In genomic region chr22:23061471-23062280, GRCh38 we compare ENCODE assay signal across 23 cellular contexts. TPM values are rescaled to one million over a fixed set of nuclear protein-coding genes. Genes with fewer than 3 reads are reported as not detected.
DNase-seq lines count a peak whose midpoint lies in the region; ATAC-seq and TF ChIP-seq lines count a peak whose summit lies in the region.
"Had no signal": no experiment of that assay in that cellular context is flagged by ENCODE, and none has a peak within 500 bp of the region (broad histone marks: within the 10 kb centered on the region; RNA-seq: fewer than 3 reads in every experiment).

No MANE protein-coding gene starts in this region.

- no peaks in the 10 kb centered on the region for H4K20me1 ChIP-seq in neural progenitor cell (ENCODE audit: low read depth)

- H2AFZ ChIP-seq in neural progenitor cell (replicated peaks), result no peak overlapping the region

- intact Hi-C loops in left ventricle myocardium inferior (cut with micrococcal nuclease) (no loop called here), activated B cell treated with CpG ODN at 0.5 μM for 24 hours (cut with micrococcal nuclease) (no loop called here)

- no peak overlapping the region for H3K9ac ChIP-seq in neural progenitor cell

- peaks cover 20% of the 10 kb centered on the region for H3K4me1 Mint-ChIP-seq in activated B cell treated with CpG ODN at 0.5 μM for 24 hours
- peaks cover 3% of the 10 kb centered on the region for H3K4me1 Mint-ChIP-seq in neural progenitor cell
- H3K4me1 Mint-ChIP-seq: naive thymus-derived CD4-positive, alpha-beta T cell had no signal

- no peaks in the 10 kb centered on the region for H3F3A ChIP-seq in neural progenitor cell (ENCODE audit: low read depth)

- H3K9me3 ChIP-seq in right atrium auricular region (peaks cover 0 to 2% of the 10 kb centered on the region in 2 donors), left ventricle myocardium inferior (replicated peaks) (peaks cover 8% of the 10 kb centered on the region), neural progenitor cell (ENCODE audit: low read depth) (no peaks in the 10 kb centered on the region)
- H3K9me3 ChIP-seq: prostate gland had no signal

- H3K36me3 Mint-ChIP-seq in activated B cell treated with CpG ODN at 0.5 μM for 24 hours (ENCODE audit: low read depth), result no peaks in the 10 kb centered on the region
- H3K36me3 Mint-ChIP-seq in neural progenitor cell, result no peaks in the 10 kb centered on the region

- H3K79me2 ChIP-seq in neural progenitor cell (ENCODE audit: low read depth), result no peaks in the 10 kb centered on the region

- POLR2A ChIA-PET in activated B cell treated with CpG ODN at 0.5 μM for 24 hours (lab: Charles Lee), result no interaction called here

- H3K4me3 ChIP-seq in right atrium auricular region (no peak overlapping the region), left ventricle myocardium inferior (no peak overlapping the region), neural progenitor cell (no peak overlapping the region)
- H3K4me3 ChIP-seq: dorsolateral prefrontal cortex, prostate gland, thoracic aorta had no signal

- no peak overlapping the region for H3K27ac Mint-ChIP-seq in activated B cell treated with CpG ODN at 0.5 μM for 24 hours
- H3K27ac Mint-ChIP-seq in neural progenitor cell, result peak overlapping the region; percentile 42

- H3K4me3 Mint-ChIP-seq in activated B cell treated with CpG ODN at 0.5 μM for 24 hours (no peak overlapping the region), neural progenitor cell (no peak overlapping the region)
- H3K4me3 Mint-ChIP-seq: naive thymus-derived CD4-positive, alpha-beta T cell had no signal

- H3K4me2 ChIP-seq in neural progenitor cell, result no peak overlapping the region

- no peaks in the 10 kb centered on the region for H3K27me3 ChIP-seq in right atrium auricular region
- no peaks in the 10 kb centered on the region for H3K27me3 ChIP-seq in left ventricle myocardium inferior (ENCODE audit: low read depth)
- no peaks in the 10 kb centered on the region for H3K27me3 ChIP-seq in neural progenitor cell
- H3K27me3 ChIP-seq: dorsolateral prefrontal cortex, foreskin keratinocyte had no signal

- peaks cover 2% of the 10 kb centered on the region for H3K27me3 Mint-ChIP-seq in activated B cell treated with CpG ODN at 0.5 μM for 24 hours
- H3K27me3 Mint-ChIP-seq in neural progenitor cell (ENCODE audit: insufficient read depth, low read depth), result peaks cover 10% of the 10 kb centered on the region

- CTCF ChIA-PET in activated B cell treated with CpG ODN at 0.5 μM for 24 hours (lab: Charles Lee), result no interaction called here

- no peaks in the 10 kb centered on the region for H3K36me3 ChIP-seq in right atrium auricular region
- H3K36me3 ChIP-seq in left ventricle myocardium inferior, result no peaks in the 10 kb centered on the region
- H3K36me3 ChIP-seq in neural progenitor cell, result no peaks in the 10 kb centered on the region
- H3K36me3 ChIP-seq: prostate gland, thoracic aorta had no signal

- peaks cover 5% of the 10 kb centered on the region for H3K9me3 Mint-ChIP-seq in activated B cell treated with CpG ODN at 0.5 μM for 24 hours
- peaks cover 8% of the 10 kb centered on the region for H3K9me3 Mint-ChIP-seq in neural progenitor cell

- ATAC-seq in activated B cell treated with CpG ODN at 0.5 μM for 24 hours (ENCODE audit: low read depth) (no peak), GM18511 (IDR thresholded peaks at IDR 0.05; ENCODE audit: unreplicated experiment) (no peak)
- ATAC-seq: foreskin keratinocyte; naive thymus-derived CD4-positive, alpha-beta T cell had no signal

- peak; percentile 46 for DNase-seq in right atrium auricular region (ENCODE audit: low spot score)
- DNase-seq in left ventricle myocardium inferior, result no peak
- DNase-seq in activated B cell treated with CpG ODN at 0.5 μM for 24 hours, result peak; percentile 7
- no peak for DNase-seq in neural progenitor cell (ENCODE audit: low spot score)
- no peak for DNase-seq in stimulated activated CD4-positive, alpha-beta T cell treated with anti-CD3 and anti-CD28 coated beads, Interleukin-2, amount 100 ng/mL, for 48 hours
- no peak for DNase-seq in NCI-H187 (lab: John Stamatoyannopoulos, UW)
- DNase-seq: activated gamma-delta T cell, AML-193, amygdala, caudate nucleus, foreskin keratinocyte, hypothalamus, Kasumi-1, mesenchymal stem cell, NCI-H1092, NCI-H2029 treated with DMSO at 0.1 percent for 48 hours, T-helper 1 cell had no signal

- no peak for TF ChIP-seq CTCF in right atrium auricular region (IDR thresholded peaks at IDR 0.05)
- TF ChIP-seq CTCF in left ventricle myocardium inferior (IDR thresholded peaks at IDR 0.05; ENCODE audit: borderline replicate concordance), result no peak
- TF ChIP-seq CTCF in activated B cell treated with CpG ODN at 0.5 μM for 24 hours (IDR thresholded peaks at IDR 0.05), result no peak
- TF ChIP-seq CTCF in neural progenitor cell (IDR thresholded peaks at IDR 0.05), result no peak

- H3K4me1 ChIP-seq in right atrium auricular region, result no peaks in the 10 kb centered on the region
- H3K4me1 ChIP-seq in left ventricle myocardium inferior, result no peaks in the 10 kb centered on the region
- peaks cover 11% of the 10 kb centered on the region for H3K4me1 ChIP-seq in neural progenitor cell
- H3K4me1 ChIP-seq: foreskin keratinocyte, prostate gland had no signal

- H3K27ac ChIP-seq in right atrium auricular region (no peak overlapping the region), left ventricle myocardium inferior (replicated peaks) (no peak overlapping the region), neural progenitor cell (no peak overlapping the region)
- H3K27ac ChIP-seq: dorsolateral prefrontal cortex, epithelial cell of prostate, foreskin keratinocyte, prostate gland, thoracic aorta had no signal

RNA-seq across cellular contexts. Expression of gene GNAZ, which starts 8.6 kb away (rescaled TPM):
- 1 to 10 TPM; 1.9 to 3.2 TPM for total RNA-seq in right atrium auricular region
- 2.9 TPM for total RNA-seq in left ventricle myocardium inferior
- total RNA-seq in activated B cell treated with CpG ODN at 0.5 μM for 24 hours, result 9.3 and 12.2 TPM in 2 replicates
- total RNA-seq in neural progenitor cell (ENCODE audit: low replicate concordance), result 16.5 and 31.3 TPM in 2 replicates

Comparison
In these comparisons a context has a peak if more than half of its experiments do, and no peak if none do; other contexts are left out.
1. DNase-seq: peak in right atrium auricular region (single experiment) and activated B cell treated with CpG ODN at 0.5 μM for 24 hours (single experiment); none in left ventricle myocardium inferior (single experiment), neural progenitor cell (single experiment), stimulated activated CD4-positive, alpha-beta T cell treated with anti-CD3 and anti-CD28 coated beads, Interleukin-2, amount 100 ng/mL, for 48 hours (0 of 2) and NCI-H187 (0 of 2).